ENCODE assay signal across 33 cellular contexts in the genomic region with DNA sequence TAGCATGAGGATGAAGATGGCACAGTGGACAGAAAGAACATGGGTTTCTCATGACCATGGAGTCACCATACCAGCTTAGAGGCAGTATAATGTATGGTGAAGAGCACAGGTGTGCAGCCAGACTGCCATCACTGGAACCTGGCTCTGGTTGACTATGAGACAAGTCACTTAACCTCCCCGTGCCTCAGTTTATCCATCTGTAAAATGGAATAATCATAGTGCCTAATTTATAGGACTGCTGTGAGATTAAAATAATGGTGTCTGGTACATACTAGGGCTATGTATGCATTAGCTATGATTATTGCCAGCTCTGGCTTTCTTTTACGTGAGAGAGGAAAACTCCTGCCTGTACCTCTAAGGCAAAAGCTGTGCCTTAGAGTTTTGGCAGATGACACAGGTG. TPM values are rescaled to one million over a fixed set of nuclear protein-coding genes. Genes with fewer than 3 reads are reported as not detected.
DNase-seq lines count a peak whose midpoint lies in the region; ATAC-seq, FAIRE-seq and TF ChIP-seq lines count a peak whose summit lies in the region.
"Had no signal": no experiment of that assay in that cellular context is flagged by ENCODE, and none has a peak within 500 bp of the region (broad histone marks: within the 10 kb centered on the region; RNA-seq: fewer than 3 reads in every experiment).

No MANE protein-coding gene starts in this region.

- TF ChIP-seq EP300 in HepG2 (IDR thresholded peaks at IDR 0.05; ENCODE audit: low read depth in 2 of 2, low read length in 2 of 2) (no peak), HepG2 (CRISPR knock-in tag; IDR thresholded peaks at IDR 0.05; ENCODE audit: borderline replicate concordance) (no peak), K562 (IDR thresholded peaks at IDR 0.05; ENCODE audit: low read length) (no peak)

- CTCF ChIA-PET in HepG2 (lab: Yijun Ruan, JAX; ENCODE audit: low intra/inter-chr PET ratio, low total read pairs) = no interaction called here
- CTCF ChIA-PET in K562 (lab: Yijun Ruan, JAX; ENCODE audit: low intra/inter-chr PET ratio) = no interaction called here

- H3K4me1 ChIP-seq in HepG2 (ENCODE audit: insufficient read depth, low read length) = no peaks in the 10 kb centered on the region
- no peaks in the 10 kb centered on the region for H3K4me1 ChIP-seq in right lobe of liver
- H3K4me1 ChIP-seq in K562 (replicated peaks in 1 of 2; ENCODE audit: control insufficient read depth in 2 of 2, insufficient read depth in 2 of 2, low read length in 2 of 2) = no peaks in the 10 kb centered on the region
- no peaks in the 10 kb centered on the region for H3K4me1 ChIP-seq in heart right ventricle
- H3K4me1 ChIP-seq: A549; BE2C; BLaER1; BLaER1 treated with 17β-estradiol and CSF1 and Interleukin-3, amounts not matched to agents 10 nM and 100 nM had no signal

- ATAC-seq in HepG2 (no peak), right lobe of liver (no peak), K562 (no peak), heart right ventricle (no peak)
- ATAC-seq: A549; CD8-positive, alpha-beta T cell had no signal

- H3K27ac ChIP-seq in HepG2 (ENCODE audit: extremely low read length, insufficient read depth, low read length) = no peak overlapping the region
- no peak overlapping the region for H3K27ac ChIP-seq in right lobe of liver
- H3K27ac ChIP-seq in K562 (ENCODE audit: extremely low read depth, low read depth, low read length) = no peak overlapping the region
- H3K27ac ChIP-seq in heart right ventricle = no peak overlapping the region
- H3K27ac ChIP-seq: 22Rv1; A549; BLaER1; BLaER1 treated with 17β-estradiol and CSF1 and Interleukin-3, amounts not matched to agents 10 nM and 100 nM; C4-2B had no signal

- DNase-seq in HepG2 (ENCODE audit: low spot score) (no peak), right lobe of liver (no peak), HTR-8/SVneo (ENCODE audit: insufficient read length, low spot score) (no peak), K562 (ENCODE audit: extremely low read depth in 1 of 4, low spot score in 3 of 4) (no peak), heart right ventricle (no peak)
- DNase-seq in stimulated activated CD8-positive, alpha-beta memory T cell treated with anti-CD3 and anti-CD28 coated beads, Interleukin-4, amount 100 ng/mL, for 48 hours = no peak
- DNase-seq: 8988T; ACHN; AML-193; BE2C; C1 segment of cervical spinal cord; Calu3; CD4-positive, alpha-beta memory T cell; CD4-positive, alpha-beta T cell; CD4-positive, CD25-positive, alpha-beta regulatory T cell; CD8-positive, alpha-beta memory T cell; CD8-positive, alpha-beta T cell; COR-L47; DMS 273 treated with DMSO at 0.1 percent for 48 hours; DMS153; DMS53; DMS79; DMS79 treated with DMSO at 0.1 percent for 48 hours; DND-41; EL had no signal

- intact Hi-C loops in HepG2 (cut with micrococcal nuclease; ENCODE audit: unreplicated experiment) = no loop called here
- intact Hi-C loops in right lobe of liver (cut with DNase I) = no loop called here
- intact Hi-C loops in K562 (cut with micrococcal nuclease) = no loop called here
- intact Hi-C loops in heart right ventricle (cut with DNase I) = no loop called here

- H3K27me3 ChIP-seq in HepG2 (ENCODE audit: control insufficient read depth in 1 of 2, insufficient read depth in 2 of 2, low read length in 2 of 2) (no peaks in the 10 kb centered on the region), right lobe of liver (no peaks in the 10 kb centered on the region), K562 (ENCODE audit: control insufficient read depth in 2 of 2, insufficient read depth in 2 of 2, low read length in 2 of 2) (no peaks in the 10 kb centered on the region), heart right ventricle (no peaks in the 10 kb centered on the region)
- H3K27me3 ChIP-seq: BE2C; BLaER1; BLaER1 treated with 17β-estradiol and CSF1 and Interleukin-3, amounts not matched to agents 10 nM and 100 nM had no signal

- H3K4me3 ChIP-seq in HepG2 (replicated peaks in 1 of 3; ENCODE audit: insufficient read depth in 1 of 3, low read depth in 2 of 3, low read length in 3 of 3) (no peak overlapping the region), right lobe of liver (no peak overlapping the region), K562 (no peak overlapping the region), heart right ventricle (no peak overlapping the region)
- H3K4me3 ChIP-seq: A549; BLaER1; BLaER1 treated with 17β-estradiol and CSF1 and Interleukin-3, amounts not matched to agents 10 nM and 100 nM had no signal

- BruUV-seq in HepG2 (replicated peaks; lab: Mats Ljungman, UMichigan) (no TSS peak), K562 (replicated peaks; lab: Mats Ljungman, UMichigan) (no TSS peak)

- H3K79me2 ChIP-seq in HepG2 (ENCODE audit: insufficient read depth, low read length) = no peaks in the 10 kb centered on the region
- H3K79me2 ChIP-seq in K562 (ENCODE audit: control insufficient read depth, insufficient read depth, low read length) = no peaks in the 10 kb centered on the region

- TF ChIP-seq POLR2A in HepG2 (IDR thresholded peaks at IDR 0.05; ENCODE audit: insufficient read depth in 1 of 2, low read depth in 2 of 2, low read length in 2 of 2) (no peak), right lobe of liver (IDR thresholded peaks at IDR 0.05) (no peak), K562 (conservative IDR thresholded peaks at IDR 0.05) (no peak)

- TF ChIP-seq CTCF in HepG2 (CRISPR knock-in tag; IDR thresholded peaks at IDR 0.05) (no peak), right lobe of liver (IDR thresholded peaks at IDR 0.05) (no peak), K562 (IDR thresholded peaks at IDR 0.05 in 2 of 3, conservative IDR thresholded peaks at IDR 0.05 in 1 of 3; ENCODE audit: insufficient read depth in 2 of 3, low read depth in 1 of 3, low read length in 3 of 3) (no peak), heart right ventricle (IDR thresholded peaks at IDR 0.05) (no peak)

- H3K4me2 ChIP-seq in HepG2 (ENCODE audit: low read depth, low read length) (no peak overlapping the region), K562 (ENCODE audit: insufficient read depth, low read length) (no peak overlapping the region)
- H3K4me2 ChIP-seq: A549; BLaER1; BLaER1 treated with 17β-estradiol and CSF1 and Interleukin-3, amounts not matched to agents 10 nM and 100 nM had no signal

- peaks cover 6 to 11% of the 10 kb centered on the region in 2 experiments for H3K36me3 ChIP-seq in HepG2 (replicated peaks in 1 of 2; ENCODE audit: control insufficient read depth in 1 of 2, insufficient read depth in 2 of 2, low read length in 2 of 2)
- H3K36me3 ChIP-seq in right lobe of liver = peaks cover 0 to 62% (median 17%) of the 10 kb centered on the region in 4 donors
- H3K36me3 ChIP-seq in K562 (ENCODE audit: control insufficient read depth, insufficient read depth, low read length) = peaks cover 55% of the 10 kb centered on the region
- peaks cover 0 to 100% (median 29%) of the 10 kb centered on the region in 9 donors for H3K36me3 ChIP-seq in heart right ventricle

- no peaks in the 10 kb centered on the region for H3K9me1 ChIP-seq in K562 (ENCODE audit: control insufficient read depth, insufficient read depth, low read length)

- H3K9ac ChIP-seq in HepG2 (ENCODE audit: insufficient read depth, low read depth, low read length) = no peak overlapping the region
- no peak overlapping the region for H3K9ac ChIP-seq in K562 (ENCODE audit: insufficient read depth in 1 of 2, low read depth in 2 of 2, low read length in 2 of 2)
- H3K9ac ChIP-seq: BLaER1; BLaER1 treated with 17β-estradiol and CSF1 and Interleukin-3, amounts not matched to agents 10 nM and 100 nM had no signal

- no peak for TF ChIP-seq RAD21 in HepG2 (CRISPR knock-in tag; IDR thresholded peaks at IDR 0.05)
- no peak for TF ChIP-seq RAD21 in K562 (CRISPR knock-in tag; conservative IDR thresholded peaks at IDR 0.05 in 1 of 2, IDR thresholded peaks at IDR 0.05 in 1 of 2)

- no peaks in the 10 kb centered on the region for H3K9me3 ChIP-seq in HepG2 (ENCODE audit: low read length)
- H3K9me3 ChIP-seq in right lobe of liver = no peaks in the 10 kb centered on the region
- no peaks in the 10 kb centered on the region for H3K9me3 ChIP-seq in K562 (replicated peaks; ENCODE audit: control insufficient read depth, insufficient read depth, low read depth, low read length)
- H3K9me3 ChIP-seq in heart right ventricle = no peaks in the 10 kb centered on the region
- H3K9me3 ChIP-seq: A549, BE2C, Caco-2 had no signal

- in situ Hi-C loops in HepG2 (cut with HindIII; ENCODE audit: extremely low pct_ligation_motif_present, low pct_unique_long_range_greater_than_20kb) = no loop called here
- in situ Hi-C loops in K562 (cut with MboI) = no loop called here

- H2AFZ ChIP-seq in HepG2 (ENCODE audit: low read length) (no peak overlapping the region), K562 (ENCODE audit: low read depth, low read length) (no peak overlapping the region)

- no peak for FAIRE-seq in HepG2 (lab: Jason Lieb, UNC)
- FAIRE-seq in HTR-8/SVneo (lab: Jason Lieb, UNC) = peak; percentile 9
- no peak for FAIRE-seq in K562 (lab: Jason Lieb, UNC)
- FAIRE-seq: A204.1, A549, D721Med had no signal

- POLR2A ChIA-PET in HepG2 (lab: Yijun Ruan, JAX) (no interaction called here), K562 (lab: Yijun Ruan, JAX) (no interaction called here)

- WGBS in HepG2 (ENCODE audit: low lambda C conversion rate) = 94% methylated on average over 2 of the region's 2 CpGs
- 100% methylated on average over 2 of the region's 2 CpGs for WGBS in right lobe of liver (ENCODE audit: insufficient coverage, low coverage, low lambda C conversion rate, missing lambda C conversion rate)
- 90% methylated on average over 2 of the region's 2 CpGs for WGBS in K562 (ENCODE audit: insufficient coverage, low coverage, missing lambda C conversion rate)
- WGBS in heart right ventricle, 2 donors = 97% methylated on average over 2 of the region's 2 CpGs

- H4K20me1 ChIP-seq in HepG2 (ENCODE audit: insufficient read depth, low read length) (no peaks in the 10 kb centered on the region), K562 (replicated peaks; ENCODE audit: control insufficient read depth, insufficient read depth, low read length) (no peaks in the 10 kb centered on the region)
- H4K20me1 ChIP-seq: BLaER1; BLaER1 treated with 17β-estradiol and CSF1 and Interleukin-3, amounts not matched to agents 10 nM and 100 nM had no signal

RNA-seq across cellular contexts. Expression of gene SLC35B3, which starts 19.4 kb away (rescaled TPM):
- total RNA-seq in HepG2 (2016; rRNA removed; fragmentation: Illumina TruSeq; extraction: Trizol) = 13.5 and 14.0 TPM in 2 replicates
- 6.3 and 6.6 TPM in 2 replicates for total RNA-seq in HepG2 (2016; cell fraction: cytosol; rRNA removed; fragmentation: Illumina TruSeq; extraction: Trizol; ENCODE audit: low read depth)
- 13.1 and 13.6 TPM in 2 replicates for total RNA-seq in HepG2 (2016; cell fraction: insoluble cytoplasmic fraction; rRNA removed; fragmentation: Illumina TruSeq; extraction: Trizol)
- total RNA-seq in HepG2 (2016; cell fraction: membrane; rRNA removed; fragmentation: Illumina TruSeq; extraction: Trizol) = 20.5 and 21.8 TPM in 2 replicates
- total RNA-seq in HepG2 (2016; cell fraction: nucleus; rRNA removed; fragmentation: Illumina TruSeq; extraction: Trizol) = 13.5 and 14.5 TPM in 2 replicates
- 8.7 and 9.5 TPM in 2 replicates for polyA plus RNA-seq in HepG2 (2011; rRNA removed)
- polyA plus RNA-seq in HepG2 (2011; cell fraction: cytosol; rRNA removed) = 4.4 and 7.4 TPM in 2 replicates
- polyA plus RNA-seq in HepG2 (2011; cell fraction: nucleus; rRNA removed) = 5.5 and 7.4 TPM in 2 replicates
- 13.0 and 13.3 TPM in 2 replicates for polyA plus RNA-seq in HepG2 (2012)
- 11.6 and 14.0 TPM in 2 replicates for polyA plus RNA-seq in HepG2 (2016; cell fraction: cytosol; fragmentation: Illumina TruSeq; extraction: Trizol; ENCODE audit: low read depth)
- 17.5 and 19.2 TPM in 2 replicates for polyA plus RNA-seq in HepG2 (2016; cell fraction: insoluble cytoplasmic fraction; fragmentation: Illumina TruSeq; extraction: Trizol; ENCODE audit: low read depth)
- polyA plus RNA-seq in HepG2 (2016; cell fraction: membrane; fragmentation: Illumina TruSeq; extraction: Trizol; ENCODE audit: low read depth) = 23.9 and 24.3 TPM in 2 replicates
- polyA plus RNA-seq in HepG2 (2016; cell fraction: nucleus; fragmentation: Illumina TruSeq; extraction: Trizol; ENCODE audit: insufficient read depth, low read depth) = 20.2 and 21.1 TPM in 2 replicates
- 1.3 and 3.5 TPM in 2 replicates for polyA minus RNA-seq in HepG2 (2011; rRNA and poly(A)+ RNA removed; ENCODE audit: low replicate concordance)
- polyA minus RNA-seq in HepG2 (2011; cell fraction: cytosol; rRNA and poly(A)+ RNA removed) = 3.8 and 4.8 TPM in 2 replicates
- 10.2 and 12.6 TPM in 2 replicates for polyA minus RNA-seq in HepG2 (2011; cell fraction: nucleus; rRNA and poly(A)+ RNA removed)
- 10 to 100 TPM in 5 of 6 experiments, 1 to 10 TPM in 1; 9.8 to 13.9 (median 12.9) TPM for total RNA-seq in right lobe of liver
- 16.2 and 31.7 TPM in 2 replicates for total RNA-seq in K562 (2011; cell fraction: chromatin; rRNA removed; ENCODE audit: low replicate concordance)
- total RNA-seq in K562 (2011; cell fraction: nucleolus; rRNA removed) = 13.7 and 14.7 TPM in 2 replicates
- 19.8 and 24.1 TPM in 2 replicates for total RNA-seq in K562 (2011; cell fraction: nucleoplasm; rRNA removed)
- 9.2 and 10.7 TPM in 2 replicates for total RNA-seq in K562 (2014; rRNA removed)
- total RNA-seq in K562 (2014; rRNA removed; fragmentation: Illumina TruSeq; extraction: Trizol) = 10.3 and 11.5 TPM in 2 replicates
- 11.2 and 12.7 TPM in 2 replicates for total RNA-seq in K562 (2015; rRNA removed; fragmentation: Illumina TruSeq; extraction: Trizol)
- total RNA-seq in K562 (2021) = 11.0 and 11.3 TPM in 2 replicates
- 19.0 and 19.1 TPM in 2 replicates for polyA plus RNA-seq in K562 (2011; rRNA removed)
- 3.9 and 9.3 TPM in 2 replicates for polyA plus RNA-seq in K562 (2011; cell fraction: cytosol; rRNA removed)
- polyA plus RNA-seq in K562 (2011; cell fraction: nucleus; rRNA removed) = 15.8 and 27.0 TPM in 2 replicates
- polyA plus RNA-seq in K562 (2012) = 14.7 and 15.7 TPM in 2 replicates
- polyA plus RNA-seq in K562 (2014; fragmentation: Illumina TruSeq; extraction: Trizol) = 11.4 and 11.8 TPM in 2 replicates
- 1 to 10 TPM; 7.6 to 7.8 TPM for polyA plus RNA-seq in K562 (2014; fragmentation: Nextera tagmentation; extraction: Ambion mirVana)
- polyA plus RNA-seq in K562 (2014; rRNA removed) = 14.0 and 14.5 TPM in 2 replicates
- polyA minus RNA-seq in K562 (2011; rRNA and poly(A)+ RNA removed) = 12.4 and 12.5 TPM in 2 replicates
- polyA minus RNA-seq in K562 (2011; cell fraction: cytosol; rRNA and poly(A)+ RNA removed) = 5.7 and 6.5 TPM in 2 replicates
- polyA minus RNA-seq in K562 (2011; cell fraction: nucleus; rRNA and poly(A)+ RNA removed) = 10.4 and 21.8 TPM in 2 replicates
- 1 to 10 TPM; 4.5 to 8.6 (median 5.7) TPM for total RNA-seq in heart right ventricle
- 10 to 100 TPM in 1 of 2 donors, 1 to 10 TPM in 1; 6.4 to 19.9 TPM for polyA plus RNA-seq in heart right ventricle
